In genomic region chr5:149060325-149060724, GRCh38 we compare ENCODE assay signal across 11 cellular contexts. TPM values are rescaled to one million over a fixed set of nuclear protein-coding genes. Genes with fewer than 3 reads are reported as not detected.
DNase-seq lines count a peak whose midpoint lies in the region; ATAC-seq and TF ChIP-seq lines count a peak whose summit lies in the region.
"Had no signal": no experiment of that assay in that cellular context is flagged by ENCODE, and none has a peak within 500 bp of the region (broad histone marks: within the 10 kb centered on the region; RNA-seq: fewer than 3 reads in every experiment).

No MANE protein-coding gene starts in this region.

- H3K27ac Mint-ChIP-seq in activated CD4-positive, alpha-beta T cell treated with anti-CD3 and anti-CD28 coated beads, Interleukin-2, amount 10 ng/mL, durations not matched to agents 24 days and 14 days: no peak overlapping the region
- H3K27ac Mint-ChIP-seq: activated T-helper 17 cell treated with anti-CD3 and anti-CD28 coated beads, Interleukin-2, amount 50 U/mL, for 72 hours; effector memory CD8-positive, alpha-beta T cell; T-helper 1 cell treated with Interleukin-12 subunit alpha and Interleukin-12 subunit beta and Interleukin-4 antibody, amounts not matched to agents 30 μg/mL and 1 μg/mL, for 36 hours had no signal

- H3K27me3 ChIP-seq in mammary epithelial cell (ENCODE audit: insufficient read depth, low read length): no peaks in the 10 kb centered on the region
- H3K27me3 ChIP-seq in left lung: no peaks in the 10 kb centered on the region

- WGBS in mammary epithelial cell (ENCODE audit: low coverage, missing lambda C conversion rate): 0% methylated on average over 1 of the region's 1 CpG

- H3K4me1 Mint-ChIP-seq in activated CD4-positive, alpha-beta T cell treated with anti-CD3 and anti-CD28 coated beads, Interleukin-2, amount 10 ng/mL, durations not matched to agents 24 days and 14 days: no peaks in the 10 kb centered on the region
- H3K4me1 Mint-ChIP-seq: activated T-helper 17 cell treated with anti-CD3 and anti-CD28 coated beads, Interleukin-2, amount 50 U/mL, for 72 hours had no signal

- CTCF ChIA-PET in mammary epithelial cell (lab: Charles Lee; ENCODE audit: low non-redundant PET): no interaction called here

- H3K36me3 Mint-ChIP-seq in activated CD4-positive, alpha-beta T cell treated with anti-CD3 and anti-CD28 coated beads, Interleukin-2, amount 10 ng/mL, durations not matched to agents 24 days and 14 days (ENCODE audit: low read depth): no peaks in the 10 kb centered on the region

- H3K36me3 ChIP-seq in mammary epithelial cell (ENCODE audit: insufficient read depth, low read length) (peaks cover 3% of the 10 kb centered on the region), left lung (no peaks in the 10 kb centered on the region)

- no peak overlapping the region for H3K4me3 Mint-ChIP-seq in activated CD4-positive, alpha-beta T cell treated with anti-CD3 and anti-CD28 coated beads, Interleukin-2, amount 10 ng/mL, durations not matched to agents 24 days and 14 days
- H3K4me3 Mint-ChIP-seq: activated T-helper 17 cell treated with anti-CD3 and anti-CD28 coated beads, Interleukin-2, amount 50 U/mL, for 72 hours; effector memory CD8-positive, alpha-beta T cell; T-helper 1 cell treated with Interleukin-12 subunit alpha and Interleukin-12 subunit beta and Interleukin-4 antibody, amounts not matched to agents 30 μg/mL and 1 μg/mL, for 36 hours had no signal

- peaks cover 80% of the 10 kb centered on the region for H3K79me2 ChIP-seq in mammary epithelial cell (ENCODE audit: insufficient read depth, low read length)

- H4K20me1 ChIP-seq in mammary epithelial cell (ENCODE audit: insufficient read depth, low read length): no peaks in the 10 kb centered on the region

- H3K4me3 ChIP-seq in mammary epithelial cell (replicated peaks in 1 of 3; ENCODE audit: insufficient read depth in 1 of 3, low read depth in 2 of 3, low read length in 3 of 3) (no peak overlapping the region), left lung (no peak overlapping the region)

- dilution Hi-C loops in mammary epithelial cell (cut with HindIII; ENCODE audit: low sequenced_read_pairs): no loop called here

- ATAC-seq in left lung (peak; percentile 18), GM18517 (IDR thresholded peaks at IDR 0.05; ENCODE audit: unreplicated experiment) (no peak), GM19324 (IDR thresholded peaks at IDR 0.05; ENCODE audit: low FRiP score, unreplicated experiment) (no peak)
- ATAC-seq: activated T-helper 17 cell treated with anti-CD3 and anti-CD28 coated beads, Interleukin-2, amount 50 U/mL, for 72 hours; effector memory CD8-positive, alpha-beta T cell had no signal

- H3K4me1 ChIP-seq in mammary epithelial cell (ENCODE audit: insufficient read depth, low read length) (peaks cover 50% of the 10 kb centered on the region), left lung (peaks cover 0 to 21% of the 10 kb centered on the region in 2 donors)

- in situ Hi-C loops in mammary epithelial cell (cut with MboI; ENCODE audit: low sequenced_read_pairs in 2 of 2): no loop called here

- H2AFZ ChIP-seq in mammary epithelial cell (ENCODE audit: low read depth, low read length): no peak overlapping the region

- TF ChIP-seq CTCF in mammary epithelial cell (conservative IDR thresholded peaks at IDR 0.05 in 1 of 2, IDR thresholded peaks at IDR 0.05 in 1 of 2; ENCODE audit: extremely low read depth in 1 of 2, insufficient read depth in 1 of 2, low read depth in 1 of 2, low read length in 2 of 2) (no peak), left lung (IDR thresholded peaks at IDR 0.05) (no peak)

- no peaks in the 10 kb centered on the region for H3K9me3 Mint-ChIP-seq in activated CD4-positive, alpha-beta T cell treated with anti-CD3 and anti-CD28 coated beads, Interleukin-2, amount 10 ng/mL, durations not matched to agents 24 days and 14 days
- H3K9me3 Mint-ChIP-seq: activated T-helper 17 cell treated with anti-CD3 and anti-CD28 coated beads, Interleukin-2, amount 50 U/mL, for 72 hours; effector memory CD8-positive, alpha-beta T cell; T-helper 1 cell treated with Interleukin-12 subunit alpha and Interleukin-12 subunit beta and Interleukin-4 antibody, amounts not matched to agents 30 μg/mL and 1 μg/mL, for 36 hours had no signal

- H3K27ac ChIP-seq in mammary epithelial cell (ENCODE audit: insufficient read depth, low read depth, low read length) (peak overlapping the region; percentile 23), left lung (no peak overlapping the region)

- H3K4me2 ChIP-seq in mammary epithelial cell (ENCODE audit: insufficient read depth, low read depth, low read length): peak overlapping the region; percentile 43

- DNase-seq in DMS53 (lab: John Stamatoyannopoulos, UW) (peak; percentile 65), NCI-H1105 (lab: John Stamatoyannopoulos, UW) (peak; percentile 54), mammary epithelial cell (peak; percentile 75), left lung (no peak), globus pallidus (ENCODE audit: low spot score) (no peak)
- DNase-seq in activated CD4-positive, alpha-beta T cell treated with anti-CD3 and anti-CD28 coated beads, Interleukin-2, amount 10 ng/mL, durations not matched to agents 24 days and 14 days: no peak
- DNase-seq: effector memory CD8-positive, alpha-beta T cell had no signal

- no TSS peak for BruUV-seq in mammary epithelial cell (replicated peaks; lab: Mats Ljungman, UMichigan)

- H3K27me3 Mint-ChIP-seq in activated CD4-positive, alpha-beta T cell treated with anti-CD3 and anti-CD28 coated beads, Interleukin-2, amount 10 ng/mL, durations not matched to agents 24 days and 14 days: peaks cover 8% of the 10 kb centered on the region

- no peaks in the 10 kb centered on the region for H3K9me3 ChIP-seq in mammary epithelial cell (replicated peaks; ENCODE audit: insufficient read depth, low read length)
- H3K9me3 ChIP-seq in left lung: peaks cover 0 to 6% of the 10 kb centered on the region in 2 donors

- H3K9ac ChIP-seq in mammary epithelial cell (ENCODE audit: insufficient read depth, low read length): no peak overlapping the region

- intact Hi-C loops in mammary epithelial cell (cut with micrococcal nuclease): loop anchor here (5.0 kb wide), 1 partner anchor 148 kb away; no protein-coding TSS in a partner anchor
- intact Hi-C loops in left lung (cut with DNase I): no loop called here
- intact Hi-C loops in activated CD4-positive, alpha-beta T cell treated with anti-CD3 and anti-CD28 coated beads, Interleukin-2, amount 10 ng/mL, durations not matched to agents 24 days and 14 days (cut with micrococcal nuclease): no loop called here

RNA-seq across cellular contexts. Expression of gene SH3TC2, which starts 2.5 kb away (rescaled TPM):
- total RNA-seq in mammary epithelial cell: 10 to 100 TPM; 42.0 to 57.8 TPM
- 13.9 TPM for polyA plus RNA-seq in mammary epithelial cell
- polyA minus RNA-seq in mammary epithelial cell: 94.8 TPM
- total RNA-seq in left lung: 1 to 10 TPM; 1.0 to 1.2 TPM
- not detected in 2 replicates for total RNA-seq in activated CD4-positive, alpha-beta T cell treated with anti-CD3 and anti-CD28 coated beads, Interleukin-2, amount 10 ng/mL, durations not matched to agents 24 days and 14 days
- total RNA-seq: activated T-helper 17 cell treated with anti-CD3 and anti-CD28 coated beads, Interleukin-2, amount 50 U/mL, for 72 hours had no signal

Comparison
In these comparisons a context has a peak if more than half of its experiments do, and no peak if none do; other contexts are left out.
1. DNase-seq: peak in DMS53 (single experiment), NCI-H1105 (single experiment) and mammary epithelial cell (single experiment); none in left lung (0 of 2), activated CD4-positive, alpha-beta T cell treated with anti-CD3 and anti-CD28 coated beads, Interleukin-2, amount 10 ng/mL, durations not matched to agents 24 days and 14 days (single experiment) and globus pallidus (single experiment).
2. RNA of gene SH3TC2, which starts 2.5 kb away (total RNA-seq): 42.0 to 57.8 TPM in mammary epithelial cell; 1.0 to 1.2 TPM in left lung and not detected in activated CD4-positive, alpha-beta T cell treated with anti-CD3 and anti-CD28 coated beads, Interleukin-2, amount 10 ng/mL, durations not matched to agents 24 days and 14 days; every median in the first group is over 10 times any median in the second.